Comparison of ENCODE assay signal across 8 cellular contexts in genomic region chr3:120561251-120562045, GRCh38. TPM values are rescaled to one million over a fixed set of nuclear protein-coding genes. Genes with fewer than 3 reads are reported as not detected.
A peak's percentile ranks its signal among the peaks of the same experiment; 100 is the strongest.
DNase-seq lines count a peak whose midpoint lies in the region; ATAC-seq lines count a peak whose summit lies in the region.

No MANE protein-coding gene starts in this region.

- peak; percentile 59 to 64 for ATAC-seq in activated naive CD4-positive, alpha-beta T cell treated with anti-CD3 and anti-CD28 coated beads, Interleukin-2, amount 50 U/mL, for 72 hours
- peak; percentile 27 for ATAC-seq in Right ventricle myocardium superior (ENCODE audit: poor library complexity)

- no peaks in the 10 kb centered on the region for H3K36me3 Mint-ChIP-seq in activated naive CD4-positive, alpha-beta T cell treated with anti-CD3 and anti-CD28 coated beads, Interleukin-2, amount 50 U/mL, for 72 hours

- DNase-seq in EL (peak; percentile 69), H7 (peak; percentile 57), MV-4-11 (lab: John Stamatoyannopoulos, UW) (peak; percentile 49), SKM-1 treated with dmso at 0.1 percent for 144 hours (lab: John Stamatoyannopoulos, UW; ENCODE audit: unreplicated experiment) (peak; percentile 66), Right ventricle myocardium superior (peak; percentile 79), renal cortical epithelial cell (ENCODE audit: low read depth) (peak; percentile 61), hepatic stellate cell (ENCODE audit: low spot score) (no peak)
- DNase-seq in activated naive CD4-positive, alpha-beta T cell treated with anti-CD3 and anti-CD28 coated beads, Interleukin-2, amount 50 U/mL, for 72 hours (ENCODE audit: low spot score in 2 of 2) = peak in 1 of 2 donors; percentile 68

- intact Hi-C loops in Right ventricle myocardium superior (cut with DNase I) = loop anchor here (1.0 to 5.0 kb wide), 2 partner anchors 234 to 319 kb away; no protein-coding TSS in a partner anchor

- no peak overlapping the region for H3K27ac Mint-ChIP-seq in activated naive CD4-positive, alpha-beta T cell treated with anti-CD3 and anti-CD28 coated beads, Interleukin-2, amount 50 U/mL, for 72 hours

- H3K27me3 ChIP-seq in H7 (ENCODE audit: control insufficient read depth, insufficient read depth, low read length) = no peaks in the 10 kb centered on the region; the same call in 1 of the 2 replicates

- H3K9me3 Mint-ChIP-seq in activated naive CD4-positive, alpha-beta T cell treated with anti-CD3 and anti-CD28 coated beads, Interleukin-2, amount 50 U/mL, for 72 hours = no peaks in the 10 kb centered on the region

- H3K36me3 ChIP-seq in H7 (replicated peaks; ENCODE audit: control insufficient read depth, insufficient read depth, low read length) = no peaks in the 10 kb centered on the region

- no peak overlapping the region for H3K4me3 ChIP-seq in H7 (ENCODE audit: insufficient read depth, low read depth, low read length)

RNA-seq across cellular contexts. Expression of gene NDUFB4, which starts 34.7 kb away (rescaled TPM):
- total RNA-seq in H7 (2014; rRNA removed; shearing (Covaris generic)) = 247 and 262 TPM in 2 replicates
- total RNA-seq in activated naive CD4-positive, alpha-beta T cell treated with anti-CD3 and anti-CD28 coated beads, Interleukin-2, amount 50 U/mL, for 72 hours = 100 to 1,000 TPM; 145 to 187 TPM
- total RNA-seq in Right ventricle myocardium superior (570 TPM), renal cortical epithelial cell (42.5 and 51.9 TPM in 2 replicates)
